ENCODE assay signal across 29 cellular contexts in the genomic region with DNA sequence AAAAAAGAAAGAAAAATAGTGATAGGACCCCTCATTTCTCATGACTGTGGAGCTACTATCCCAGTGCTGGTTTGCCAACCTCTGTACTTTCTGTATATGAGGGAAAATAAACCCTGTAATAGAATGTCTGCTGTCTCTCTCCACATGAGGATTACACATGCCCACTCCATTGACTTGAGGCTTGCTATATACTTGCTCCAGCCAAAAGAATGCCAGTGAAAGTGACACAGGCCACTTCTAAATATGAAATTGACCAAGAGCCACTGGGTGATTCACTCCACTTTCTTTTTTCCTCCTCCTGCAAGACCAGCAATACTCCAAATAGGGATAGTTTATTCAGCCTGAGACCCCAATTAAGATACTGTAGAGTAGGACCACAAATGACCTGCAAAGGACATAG. TPM values are rescaled to one million over a fixed set of nuclear protein-coding genes. Genes with fewer than 3 reads are reported as not detected.
"Had no signal": no experiment of that assay in that cellular context is flagged by ENCODE, and none has a peak within 500 bp of the region (broad histone marks: within the 10 kb centered on the region; RNA-seq: fewer than 3 reads in every experiment).

No MANE protein-coding gene starts in this region.

- H3K4me2 ChIP-seq: smooth muscle cell had no signal

- H3K9me3 ChIP-seq: left lung, lower lobe of right lung, pancreas, prostate gland, stomach, thoracic aorta, tibial artery, upper lobe of right lung had no signal

- H3K4me1 ChIP-seq: pancreas, prostate gland, upper lobe of right lung had no signal

- H3K27ac ChIP-seq: left lung, lower lobe of right lung, pancreas, prostate gland, thoracic aorta, tibial artery, upper lobe of right lung had no signal

- DNase-seq: hypothalamus; immature natural killer cell; kidney; left colon; left lung; lower lobe of right lung; mammary epithelial cell; mesenchymal stem cell; naive thymus-derived CD8-positive, alpha-beta T cell; nephron progenitor cell; nucleus accumbens; pancreas; retina; stimulated activated CD4-positive, alpha-beta T cell treated with anti-CD3 and anti-CD28 coated beads, Interleukin-1b, Interleukin-23, amount 100 ng/mL, for 48 hours; stimulated activated CD4-positive, alpha-beta T cell treated with anti-CD3 and anti-CD28 coated beads, Interleukin-2, amount 100 ng/mL, for 48 hours; stimulated activated CD4-positive, alpha-beta T cell treated with anti-CD3 and anti-CD28 coated beads, Interleukin-4, amount 100 ng/mL, for 4 hours; stimulated activated CD8-positive, alpha-beta memory T cell treated with anti-CD3 and anti-CD28 coated beads, Interleukin-4, amount 100 ng/mL, for 48 hours; stimulated activated naive B cell treated with anti-CD40 and anti-IgM and Interleukin-4, amounts not matched to agents 10 μg/mL and 1 μg/mL and 100 μg/mL, for 72 hours; stimulated activated naive CD8-positive, alpha-beta T cell treated with anti-CD3 and anti-CD28 coated beads, Interleukin-15, Interleukin-2, amounts not matched to agents 100 U/mL and 50 U/mL, for 24 hours; stomach; tibial artery; trophoblast cell; upper lobe of right lung had no signal

- H3K27me3 ChIP-seq: left lung, pancreas, stomach, tibial artery, upper lobe of right lung had no signal

- H3K36me3 ChIP-seq: left lung, lower lobe of right lung, pancreas, prostate gland, stomach, thoracic aorta, tibial artery, upper lobe of right lung had no signal

- H3K4me3 ChIP-seq: left lung, lower lobe of right lung, pancreas, prostate gland, smooth muscle cell, stomach, thoracic aorta, tibial artery, upper lobe of right lung had no signal

- ATAC-seq: left colon; left lung; lower lobe of right lung; naive thymus-derived CD8-positive, alpha-beta T cell; pancreas; right cardiac atrium; sciatic nerve; stimulated activated naive B cell treated with anti-CD40 and anti-IgM and Interleukin-4, amounts not matched to agents 10 μg/mL and 1 μg/mL and 100 μg/mL, for 72 hours; stimulated activated naive CD8-positive, alpha-beta T cell treated with anti-CD3 and anti-CD28 coated beads, Interleukin-15, Interleukin-2, amounts not matched to agents 100 U/mL and 50 U/mL, for 24 hours; upper lobe of right lung had no signal

RNA-seq across cellular contexts. Expression of a gene that starts 39.2 kb away (rescaled TPM):
- total RNA-seq: skeletal muscle tissue had no signal
- polyA plus RNA-seq: immature natural killer cell had no signal
